ENCODE assay signal across 27 cellular contexts in the genomic region with DNA sequence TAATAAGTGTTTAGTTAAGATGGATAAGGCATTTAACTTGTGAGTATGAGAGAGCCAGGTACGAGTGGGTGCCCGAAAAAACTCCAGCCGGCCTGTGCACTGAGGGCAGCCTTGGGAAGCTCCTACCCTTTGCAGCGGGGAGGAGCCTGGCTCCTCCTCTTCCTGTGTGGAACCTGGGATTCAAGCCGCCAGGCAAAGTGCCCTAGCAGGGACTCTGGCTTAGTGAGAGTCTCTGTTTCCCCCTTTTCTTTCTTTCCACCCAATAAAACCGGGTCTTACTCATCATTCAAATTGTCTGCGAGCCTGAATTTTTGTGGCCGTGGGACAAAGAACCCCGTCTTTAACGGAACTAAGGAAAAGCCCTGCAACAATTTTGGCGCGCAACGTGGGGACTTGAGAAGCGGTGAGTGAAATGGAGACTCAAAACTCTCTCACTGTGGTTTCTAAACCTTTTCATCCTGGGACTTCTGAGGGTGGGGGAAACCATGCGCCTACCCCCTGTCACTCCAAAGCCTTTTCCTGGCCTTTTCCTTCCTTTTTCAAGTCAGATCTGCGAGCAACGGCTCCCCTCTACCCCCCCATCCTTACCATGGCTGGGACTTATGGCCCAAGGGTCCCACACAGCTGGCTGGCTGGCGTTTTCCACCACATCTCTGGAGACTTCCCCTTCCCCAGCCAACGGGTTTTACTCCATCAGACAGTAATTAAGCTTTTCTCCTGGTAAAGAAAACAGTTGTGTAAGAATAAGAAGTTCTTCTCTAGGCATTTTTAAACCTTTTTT.
DNase-seq lines count a peak whose midpoint lies in the region; ATAC-seq, FAIRE-seq and TF ChIP-seq lines count a peak whose summit lies in the region.
"Had no signal": no experiment of that assay in that cellular context is flagged by ENCODE, and none has a peak within 500 bp of the region (broad histone marks: within the 10 kb centered on the region; RNA-seq: fewer than 3 reads in every experiment).

No MANE protein-coding gene starts in this region.

- H3K36me3 ChIP-seq in kidney (ENCODE audit: control insufficient read depth in 1 of 2, insufficient read depth in 2 of 2, low read length in 2 of 2): no peaks in the 10 kb centered on the region
- H3K36me3 ChIP-seq: suprapubic skin had no signal

- TF ChIP-seq CTCF in kidney (IDR thresholded peaks at IDR 0.05; ENCODE audit: borderline replicate concordance, extremely low read depth, insufficient read depth) (no peak), D721Med (IDR thresholded peaks at IDR 0.05; ENCODE audit: insufficient read depth, missing control alignments) (no peak)

- FAIRE-seq in kidney (lab: Jason Lieb, UNC): no peak
- no peak for FAIRE-seq in D721Med (lab: Jason Lieb, UNC)
- FAIRE-seq: colon, GM12878, islet of Langerhans had no signal

- intact Hi-C loops in kidney (cut with DNase I): no loop called here

- H3K9ac ChIP-seq in kidney (ENCODE audit: low read length in 2 of 2): no peak overlapping the region

- ATAC-seq in HG02970 (IDR thresholded peaks at IDR 0.05; ENCODE audit: low FRiP score, unreplicated experiment): no peak
- ATAC-seq: activated CD8-positive, alpha-beta T cell treated with anti-CD3 and anti-CD28 coated beads for 36 hours; activated naive CD4-positive, alpha-beta T cell treated with anti-CD3 and anti-CD28 coated beads, Interleukin-2, amount 50 U/mL, for 72 hours; GM12878; left ventricle myocardium superior; psoas muscle; stimulated activated memory B cell treated with anti-CD40 and anti-IgM and Interleukin-4, amounts not matched to agents 10 μg/mL and 1 μg/mL and 100 μg/mL, for 72 hours had no signal

- H3K27ac ChIP-seq in kidney (ENCODE audit: low read depth in 2 of 2, low read length in 2 of 2): no peak overlapping the region
- H3K27ac ChIP-seq: epithelial cell of prostate, psoas muscle, suprapubic skin had no signal

- no peaks in the 10 kb centered on the region for H3K9me3 ChIP-seq in kidney (ENCODE audit: control insufficient read depth in 1 of 2, low read length in 2 of 2)
- H3K9me3 ChIP-seq: psoas muscle, suprapubic skin had no signal

- H3K4me3 ChIP-seq in kidney (ENCODE audit: low read length in 2 of 2): no peak overlapping the region
- H3K4me3 ChIP-seq: GM12878, psoas muscle, suprapubic skin had no signal

- DNase-seq in DMS53 (lab: John Stamatoyannopoulos, UW) (peak; percentile 91), M059J (ENCODE audit: low read depth) (peak; percentile 89), RPMI7951 (ENCODE audit: low read depth) (peak; percentile 79), kidney (peak; percentile 27), pons (ENCODE audit: low spot score) (no peak), Ammon's horn (ENCODE audit: low spot score) (no peak), D721Med (ENCODE audit: insufficient read length, low spot score) (no peak)
- DNase-seq: activated CD4-positive, alpha-beta T cell treated with anti-CD3 and anti-CD28 coated beads for 1 hour; activated CD8-positive, alpha-beta T cell treated with anti-CD3 and anti-CD28 coated beads for 36 hours; anterior cingulate cortex; C1 segment of cervical spinal cord; effector CD8-positive, alpha-beta T cell; left ventricle myocardium superior; naive B cell; NCI-H1436 treated with DMSO at 0.1 percent for 48 hours; NCI-H2171 treated with DMSO at 0.1 percent for 48 hours; NCI-H526; psoas muscle; stimulated activated CD4-positive, alpha-beta T cell treated with anti-CD3 and anti-CD28 coated beads, Interleukin-4, amount 100 ng/mL, for 4 hours had no signal

- H3K4me1 ChIP-seq in kidney (ENCODE audit: control insufficient read depth in 1 of 2, insufficient read depth in 1 of 2, low read depth in 1 of 2, low read length in 2 of 2): no peaks in the 10 kb centered on the region
- H3K4me1 ChIP-seq: psoas muscle, suprapubic skin had no signal

Comparison
In these comparisons a context has a peak if more than half of its experiments do, and no peak if none do; other contexts are left out.
1. DNase-seq: peak in DMS53 (single experiment), M059J (single experiment), RPMI7951 (single experiment) and kidney (single experiment); none in pons (single experiment), Ammon's horn (single experiment) and D721Med (single experiment).